ENCODE assay signal across 8 cellular contexts in genomic region chr14:58638231-58639205, GRCh38. TPM values are rescaled to one million over a fixed set of nuclear protein-coding genes. Genes with fewer than 3 reads are reported as not detected.
DNase-seq lines count a peak whose midpoint lies in the region; ATAC-seq and TF ChIP-seq lines count a peak whose summit lies in the region.

No MANE protein-coding gene starts in this region.

- peaks cover 20% of the 10 kb centered on the region for H3K36me3 Mint-ChIP-seq in activated T-helper 2 cell treated with anti-CD3 and anti-CD28 coated beads, Interferon-gamma antibody, Interleukin-2, Interleukin-4, amounts not matched to agents 10 μg/mL and 5 μg/mL and 100 μg/mL, durations not matched to agents 14 hours and 24 hours and 36 hours (ENCODE audit: low read depth)

- no peaks in the 10 kb centered on the region for H3K9me3 ChIP-seq in heart left ventricle
- H3K9me3 ChIP-seq in parathyroid adenoma (ENCODE audit: control insufficient read depth, low read length): no peaks in the 10 kb centered on the region

- H3K9me3 Mint-ChIP-seq in activated T-helper 2 cell treated with anti-CD3 and anti-CD28 coated beads, Interferon-gamma antibody, Interleukin-2, Interleukin-4, amounts not matched to agents 10 μg/mL and 5 μg/mL and 100 μg/mL, durations not matched to agents 14 hours and 24 hours and 36 hours: no peaks in the 10 kb centered on the region

- peaks cover 42% of the 10 kb centered on the region for H3K4me1 Mint-ChIP-seq in activated T-helper 2 cell treated with anti-CD3 and anti-CD28 coated beads, Interferon-gamma antibody, Interleukin-2, Interleukin-4, amounts not matched to agents 10 μg/mL and 5 μg/mL and 100 μg/mL, durations not matched to agents 14 hours and 24 hours and 36 hours (ENCODE audit: low read depth)

- H3K4me2 ChIP-seq in parathyroid adenoma (ENCODE audit: low read length): peak overlapping the region; percentile 86

- intact Hi-C loops in activated T-helper 2 cell treated with anti-CD3 and anti-CD28 coated beads, Interferon-gamma antibody, Interleukin-2, Interleukin-4, amounts not matched to agents 10 μg/mL and 5 μg/mL and 100 μg/mL, durations not matched to agents 14 hours and 24 hours and 36 hours (cut with micrococcal nuclease): loop anchor here (1.0 to 5.0 kb wide), 5 partner anchors 110 to 384 kb away; partner anchors contain the start of genes KIAA0586 and TIMM9
- intact Hi-C loops in heart left ventricle (cut with DNase I): loop anchor here (2.0 to 10.0 kb wide), 7 partner anchors 134 to 416 kb away; no protein-coding TSS in a partner anchor

- peak overlapping the region; percentile 46 to 90 (median 77) for H3K4me3 ChIP-seq in heart left ventricle
- peak overlapping the region; percentile 67 for H3K4me3 ChIP-seq in parathyroid adenoma (ENCODE audit: low read depth, low read length)

- H3K27me3 Mint-ChIP-seq in activated T-helper 2 cell treated with anti-CD3 and anti-CD28 coated beads, Interferon-gamma antibody, Interleukin-2, Interleukin-4, amounts not matched to agents 10 μg/mL and 5 μg/mL and 100 μg/mL, durations not matched to agents 14 hours and 24 hours and 36 hours (ENCODE audit: low read depth): peaks cover 23% of the 10 kb centered on the region

- peak overlapping the region; percentile 62 for H3K27ac Mint-ChIP-seq in activated T-helper 2 cell treated with anti-CD3 and anti-CD28 coated beads, Interferon-gamma antibody, Interleukin-2, Interleukin-4, amounts not matched to agents 10 μg/mL and 5 μg/mL and 100 μg/mL, durations not matched to agents 14 hours and 24 hours and 36 hours

- 1% methylated on average over 51 to 75 of the region's 75 CpGs for WGBS in heart left ventricle, 4 donors

- peaks cover 0 to 24% (median 0%) of the 10 kb centered on the region in 9 donors for H3K27me3 ChIP-seq in heart left ventricle
- no peaks in the 10 kb centered on the region for H3K27me3 ChIP-seq in parathyroid adenoma (ENCODE audit: control insufficient read depth, insufficient read depth, low read length)

- TF ChIP-seq CTCF in heart left ventricle (IDR thresholded peaks at IDR 0.05) (no peak), parathyroid adenoma (IDR thresholded peaks at IDR 0.05) (no peak)

- peak overlapping the region; percentile 86 for H2AFZ ChIP-seq in parathyroid adenoma

- TF ChIP-seq POLR2A in heart left ventricle (IDR thresholded peaks at IDR 0.05): no peak

- peak overlapping the region; percentile 11 for H3K9ac ChIP-seq in parathyroid adenoma

- peak overlapping the region; percentile 10 to 92 (median 82) for H3K27ac ChIP-seq in heart left ventricle
- H3K27ac ChIP-seq in parathyroid adenoma: peak overlapping the region; percentile 56

- H3K4me3 Mint-ChIP-seq in activated T-helper 2 cell treated with anti-CD3 and anti-CD28 coated beads, Interferon-gamma antibody, Interleukin-2, Interleukin-4, amounts not matched to agents 10 μg/mL and 5 μg/mL and 100 μg/mL, durations not matched to agents 14 hours and 24 hours and 36 hours (ENCODE audit: low read depth): peak overlapping the region; percentile 84

- ATAC-seq in GM21737 (IDR thresholded peaks at IDR 0.05; ENCODE audit: unreplicated experiment): peak; percentile 31
- peak in 3 of 4 donors; percentile 28 to 52 (median 29) for ATAC-seq in heart left ventricle

- DNase-seq in NCI-H1092 treated with DMSO at 0.1 percent for 48 hours (lab: John Stamatoyannopoulos, UW): peak; percentile 24
- DNase-seq in NCI-H1092 (lab: John Stamatoyannopoulos, UW): no peak
- DNase-seq in LHCN-M2 (ENCODE audit: low read depth): peak; percentile 15
- DNase-seq in activated T-helper 2 cell treated with anti-CD3 and anti-CD28 coated beads, Interferon-gamma antibody, Interleukin-2, Interleukin-4, amounts not matched to agents 10 μg/mL and 5 μg/mL and 100 μg/mL, durations not matched to agents 14 hours and 24 hours and 36 hours (ENCODE audit: low spot score): peak; percentile 37
- DNase-seq in heart left ventricle: peak; percentile 9 to 69 (median 29)
- no peak for DNase-seq in HT-29 (ENCODE audit: low spot score)

- peaks cover 0 to 30% (median 5%) of the 10 kb centered on the region in 9 donors for H3K36me3 ChIP-seq in heart left ventricle
- H3K36me3 ChIP-seq in parathyroid adenoma (ENCODE audit: control insufficient read depth, insufficient read depth, low read length): no peaks in the 10 kb centered on the region

- H3K79me2 ChIP-seq in parathyroid adenoma: no peaks in the 10 kb centered on the region

- H3K4me1 ChIP-seq in heart left ventricle (peaks cover 0 to 36% (median 25%) of the 10 kb centered on the region in 12 donors), parathyroid adenoma (peaks cover 12% of the 10 kb centered on the region)

RNA-seq across cellular contexts. Expression of gene DACT1, which starts 0.8 kb away (rescaled TPM):
- total RNA-seq in LHCN-M2 (2014; rRNA removed): 0.90 and 1.5 TPM in 2 replicates
- polyA plus RNA-seq in LHCN-M2 (2012): 9.6 TPM
- total RNA-seq in activated T-helper 2 cell treated with anti-CD3 and anti-CD28 coated beads, Interferon-gamma antibody, Interleukin-2, Interleukin-4, amounts not matched to agents 10 μg/mL and 5 μg/mL and 100 μg/mL, durations not matched to agents 14 hours and 24 hours and 36 hours: 6.6 and 7.8 TPM in 2 replicates
- total RNA-seq in heart left ventricle: 1 to 10 TPM; 1.3 to 7.2 (median 3.1) TPM
- polyA plus RNA-seq in heart left ventricle: 1 to 10 TPM in 1 of 2 donors, under 1 TPM in 1; 0.57 to 1.7 TPM
- not detected in 2 replicates for total RNA-seq in HT-29 (2014; rRNA removed; shearing (Covaris generic))

Comparison
In these comparisons a context has a peak if more than half of its experiments do, and no peak if none do; other contexts are left out.
1. DNase-seq: peak in NCI-H1092 treated with DMSO at 0.1 percent for 48 hours (single experiment), LHCN-M2 (single experiment), activated T-helper 2 cell treated with anti-CD3 and anti-CD28 coated beads, Interferon-gamma antibody, Interleukin-2, Interleukin-4, amounts not matched to agents 10 μg/mL and 5 μg/mL and 100 μg/mL, durations not matched to agents 14 hours and 24 hours and 36 hours (single experiment) and heart left ventricle (5 of 5); none in NCI-H1092 (single experiment) and HT-29 (single experiment).